In the genomic region with DNA sequence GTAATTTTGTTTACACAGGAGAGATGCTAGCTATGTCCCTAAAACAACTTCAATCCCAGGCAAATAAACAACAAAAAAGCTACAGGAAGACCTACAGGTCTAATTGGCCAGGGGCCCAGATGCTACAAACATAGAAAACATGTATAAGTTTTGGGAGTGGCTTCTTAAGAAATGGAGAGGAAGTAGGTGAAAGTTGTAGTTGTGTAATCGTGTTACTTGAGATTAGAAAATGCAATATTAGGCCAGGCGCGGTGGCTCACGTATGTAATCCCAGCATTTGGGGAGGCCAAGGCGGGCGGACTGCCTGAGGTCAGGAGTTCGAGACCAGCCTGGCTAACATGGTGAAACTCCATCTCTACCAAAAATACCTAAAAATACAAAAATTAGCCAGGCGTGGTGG, we compare ENCODE assay signal across 1 cellular context.
TF ChIP-seq lines count a peak whose summit lies in the region.

No MANE protein-coding gene starts in this region.

TF ChIP-seq in H1, 55 proteins besides CTCF, POLR2A, EP300 and RAD21:
- TF ChIP-seq SAP30 (IDR thresholded peaks at IDR 0.05; ENCODE audit: insufficient read depth, insufficient replicate concordance, low read length) (no peak), CEBPB (IDR thresholded peaks at IDR 0.05; ENCODE audit: low read depth, low read length) (no peak), JUND (IDR thresholded peaks at IDR 0.05; ENCODE audit: low read length) (no peak), EGR1 (IDR thresholded peaks at IDR 0.05; ENCODE audit: borderline replicate concordance, low read depth, low read length) (no peak), SP4 (IDR thresholded peaks at IDR 0.05; ENCODE audit: low read length) (no peak), JUN (IDR thresholded peaks at IDR 0.05; ENCODE audit: low read depth, low read length) (no peak), YY1 (IDR thresholded peaks at IDR 0.05; ENCODE audit: low read depth, low read length) (no peak), TBP (IDR thresholded peaks at IDR 0.05; ENCODE audit: low read depth, low read length) (no peak), ATF3 (IDR thresholded peaks at IDR 0.05; ENCODE audit: insufficient read depth, low read depth, low read length) (no peak)
